Comparison of ENCODE assay signal across 8 cellular contexts in the genomic region with DNA sequence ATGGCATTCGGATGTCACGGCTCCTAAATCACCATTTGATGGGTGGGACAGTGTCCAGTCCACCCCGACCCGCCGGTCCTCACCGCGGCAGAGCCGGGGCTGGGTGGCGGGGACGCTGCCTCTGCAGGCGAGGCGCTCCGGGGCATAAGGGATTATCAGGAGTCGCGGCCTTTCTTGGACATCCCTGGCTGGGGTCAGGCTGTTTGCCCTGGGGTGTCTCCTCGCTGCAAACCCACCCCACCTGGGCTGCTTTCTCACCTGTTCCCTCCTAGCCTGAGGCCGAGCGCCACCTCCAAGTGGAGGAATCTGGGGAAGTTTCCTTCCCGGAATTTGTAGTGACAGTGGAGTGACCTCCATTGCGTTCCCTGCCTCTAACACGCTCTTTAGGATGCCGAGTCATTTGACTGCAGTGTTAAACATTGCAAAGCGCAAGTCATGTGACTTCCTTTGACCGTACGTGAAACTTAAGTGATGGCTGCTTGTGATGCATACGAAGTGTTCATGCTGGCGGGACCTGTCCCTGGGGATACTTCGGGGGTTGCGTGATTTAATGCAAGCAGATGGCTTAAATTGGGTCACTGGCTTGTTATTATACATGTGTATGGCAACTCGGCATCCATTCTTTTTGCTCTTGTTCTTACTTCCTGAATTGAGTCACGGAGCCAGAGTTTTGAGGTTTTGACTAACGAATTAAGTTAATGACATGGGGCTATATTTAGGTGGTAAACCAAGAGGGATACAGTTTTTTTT. TPM values are rescaled to one million over a fixed set of nuclear protein-coding genes. Genes with fewer than 3 reads are reported as not detected.
DNase-seq lines count a peak whose midpoint lies in the region; ATAC-seq and TF ChIP-seq lines count a peak whose summit lies in the region.

No MANE protein-coding gene starts in this region.

- DNase-seq in A172 (ENCODE audit: low spot score) (peak; percentile 75), NCI-H2029 treated with DMSO at 0.1 percent for 48 hours (lab: John Stamatoyannopoulos, UW) (peak; percentile 54), WERI-Rb-1 (peak; percentile 61), iris pigment epithelial cell (ENCODE audit: low read depth) (peak; percentile 86)
- peak; percentile 74 for DNase-seq in central memory CD4-positive, alpha-beta T cell
- peak; percentile 36 for DNase-seq in stimulated activated CD4-positive, alpha-beta T cell treated with anti-CD3 and anti-CD28 coated beads, Interleukin-12 subunit alpha, Interleukin-12 subunit beta, amount 100 ng/mL, for 4 hours

- H3K4me3 ChIP-seq in WERI-Rb-1 (ENCODE audit: low read depth, low read length) = peak overlapping the region; percentile 59

- peak overlapping the region; percentile 12 for H3K27ac ChIP-seq in WERI-Rb-1

- ATAC-seq in GM18511 (IDR thresholded peaks at IDR 0.05; ENCODE audit: unreplicated experiment) (peak; percentile 93), HG03025 (IDR thresholded peaks at IDR 0.05; ENCODE audit: low FRiP score, unreplicated experiment) (peak; percentile 76)

- H3K9me3 ChIP-seq in WERI-Rb-1 (ENCODE audit: severe bottlenecking) = no peaks in the 10 kb centered on the region

- TF ChIP-seq CTCF in WERI-Rb-1 (IDR thresholded peaks at IDR 0.05; ENCODE audit: low read depth, low read length) = no peak

- H3K27me3 ChIP-seq in WERI-Rb-1 (ENCODE audit: insufficient read depth, low read depth, severe bottlenecking) = no peaks in the 10 kb centered on the region

- peaks cover 11% of the 10 kb centered on the region for H3K36me3 ChIP-seq in WERI-Rb-1

RNA-seq across cellular contexts. Expression of a gene that starts 0.5 kb away (rescaled TPM):
- 96.9 and 104 TPM in 2 replicates for total RNA-seq in A172 (2014; rRNA removed; shearing (Covaris generic))

Comparison
In these comparisons a context has a peak if more than half of its experiments do, and no peak if none do; other contexts are left out.
1. Peak in every context shown above with its lines: DNase-seq, ATAC-seq, H3K4me3 ChIP-seq and H3K27ac ChIP-seq.
2. DNase-seq: peak in every context shown above with its lines; median percentile 86 in iris pigment epithelial cell; 75 in A172; 74 in central memory CD4-positive, alpha-beta T cell; 61 in WERI-Rb-1; 54 in NCI-H2029 treated with DMSO at 0.1 percent for 48 hours; 36 in stimulated activated CD4-positive, alpha-beta T cell treated with anti-CD3 and anti-CD28 coated beads, Interleukin-12 subunit alpha, Interleukin-12 subunit beta, amount 100 ng/mL, for 4 hours.